In the genomic region with DNA sequence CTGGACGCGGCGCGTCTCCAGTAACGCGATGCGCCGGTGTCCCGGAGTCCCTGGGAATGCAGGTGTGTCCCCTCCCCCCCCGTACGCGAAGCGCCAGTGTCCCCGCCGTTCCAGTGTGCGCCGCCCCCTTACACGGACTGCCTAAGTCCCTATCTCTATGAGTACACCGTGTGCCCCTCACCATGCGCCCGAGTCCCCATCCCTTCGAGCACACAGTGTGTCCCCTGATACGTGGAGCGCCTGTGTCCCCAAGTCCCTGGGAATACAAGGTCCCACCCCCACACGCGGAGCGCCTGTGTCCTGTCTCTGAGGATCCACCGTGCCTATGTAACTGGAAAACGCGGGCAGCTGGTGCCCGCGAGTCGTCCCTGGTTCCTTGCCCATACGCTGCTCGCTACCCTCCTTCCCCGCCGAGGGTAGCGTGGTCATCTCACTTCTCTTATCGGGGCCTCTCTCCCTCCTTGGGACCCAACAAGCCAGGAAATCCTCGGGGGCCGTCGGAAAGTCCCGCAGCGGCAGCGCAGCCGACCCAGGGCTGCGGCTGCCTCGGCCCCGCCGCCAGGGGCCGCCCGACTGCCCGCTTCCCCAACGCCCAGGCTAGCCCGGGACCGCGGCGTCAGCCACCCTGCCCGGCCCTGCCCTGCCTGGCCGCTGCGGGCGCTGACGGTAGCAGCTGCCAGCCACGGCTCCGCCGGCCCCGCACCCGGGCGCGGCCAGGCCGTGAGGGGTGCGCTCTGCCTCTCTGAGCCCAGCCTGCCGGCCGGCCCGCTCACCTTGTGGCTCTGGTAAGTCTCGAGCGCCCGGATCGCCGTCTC, we compare ENCODE assay signal across 8 cellular contexts. TPM values are rescaled to one million over a fixed set of nuclear protein-coding genes. Genes with fewer than 3 reads are reported as not detected.
DNase-seq lines count a peak whose midpoint lies in the region; ATAC-seq and TF ChIP-seq lines count a peak whose summit lies in the region.

No MANE protein-coding gene starts in this region.

- H3K36me3 ChIP-seq in right atrium auricular region = no peaks in the 10 kb centered on the region
- H3K36me3 ChIP-seq in psoas muscle (ENCODE audit: insufficient read depth in 1 of 2, low read depth in 1 of 2) = no peaks in the 10 kb centered on the region
- no peaks in the 10 kb centered on the region for H3K36me3 ChIP-seq in urinary bladder (ENCODE audit: insufficient read depth)

- DNase-seq in GM03348 (ENCODE audit: low spot score) (peak; percentile 91), KBM-7 (peak; percentile 86), T-helper 1 cell (peak; percentile 47 to 83 (median 61)), amygdala (lab: John Stamatoyannopoulos, UW) (peak in 47 of 56 donors; percentile 36 to 83 (median 65)), right atrium auricular region (ENCODE audit: low spot score) (no peak), psoas muscle (peak; percentile 86 to 92)

- H3K4me1 ChIP-seq in right atrium auricular region = peaks cover 0 to 42% of the 10 kb centered on the region in 2 donors
- peaks cover 27% of the 10 kb centered on the region for H3K4me1 ChIP-seq in psoas muscle
- peaks cover 2% of the 10 kb centered on the region for H3K4me1 ChIP-seq in urinary bladder (ENCODE audit: insufficient read depth)

- H3K27ac ChIP-seq in right atrium auricular region (peak overlapping the region; percentile 100), psoas muscle (peak overlapping the region; percentile 95), urinary bladder (ENCODE audit: low read depth) (peak overlapping the region; percentile 99)

- H3K9me3 ChIP-seq in right atrium auricular region = no peaks in the 10 kb centered on the region
- no peaks in the 10 kb centered on the region for H3K9me3 ChIP-seq in psoas muscle

- H3K27me3 ChIP-seq in right atrium auricular region (no peaks in the 10 kb centered on the region), psoas muscle (ENCODE audit: insufficient read depth in 3 of 3, low read length in 2 of 3) (no peaks in the 10 kb centered on the region)

- in situ Hi-C loops in KBM-7 (cut with MboI; ENCODE audit: low pct_unique_long_range_greater_than_20kb, low sequenced_read_pairs) = no loop called here

- intact Hi-C loops in psoas muscle (cut with DNase I) = loop anchor here (1.0 to 10.0 kb wide), 4 partner anchors 100 to 377 kb away; no protein-coding TSS in a partner anchor

- TF ChIP-seq CTCF in right atrium auricular region (IDR thresholded peaks at IDR 0.05) (peak; percentile 77 to 78), psoas muscle (IDR thresholded peaks at IDR 0.05) (peak; percentile 88)

- WGBS in psoas muscle, 3 donors = 0 to 1% (median 0%) methylated on average over 62 to 80 of the region's 80 CpGs
- under 1% methylated on average over 80 of the region's 80 CpGs for WGBS in urinary bladder

- ATAC-seq in GM21717 (IDR thresholded peaks at IDR 0.05; ENCODE audit: unreplicated experiment) (peak; percentile 61), psoas muscle (peak; percentile 83 to 90 (median 86))

- H3K4me3 ChIP-seq in right atrium auricular region (peak overlapping the region; percentile 93 to 94), psoas muscle (peak overlapping the region; percentile 94), urinary bladder (ENCODE audit: low read depth, low read length) (peak overlapping the region; percentile 92)

RNA-seq across cellular contexts. Expression of a gene that starts 0.6 kb away (rescaled TPM):
- 10 to 100 TPM; 28.8 to 29.1 TPM for total RNA-seq in right atrium auricular region
- total RNA-seq in psoas muscle = 10 to 100 TPM; 16.2 to 59.8 (median 32.1) TPM
- polyA plus RNA-seq in psoas muscle = 10 to 100 TPM; 30.4 to 39.8 (median 39.6) TPM
- 30.2 TPM for total RNA-seq in urinary bladder
- polyA plus RNA-seq in urinary bladder = 14.1 TPM
